28 cellular contexts compared by ENCODE assay signal in genomic region chr21:43696214-43696613, GRCh38. TPM values are rescaled to one million over a fixed set of nuclear protein-coding genes. Genes with fewer than 3 reads are reported as not detected.
A peak's percentile ranks its signal among the peaks of the same experiment; 100 is the strongest.
DNase-seq lines count a peak whose midpoint lies in the region; ATAC-seq, FAIRE-seq and TF ChIP-seq lines count a peak whose summit lies in the region.
"Had no signal": no experiment of that assay in that cellular context is flagged by ENCODE, and none has a peak within 500 bp of the region (broad histone marks: within the 10 kb centered on the region; RNA-seq: fewer than 3 reads in every experiment).

No MANE protein-coding gene starts in this region.

- H3K9me3 Mint-ChIP-seq in GM23338, result no peaks in the 10 kb centered on the region

- H3K4me3 Mint-ChIP-seq in GM23338, result no peak overlapping the region
- H3K4me3 Mint-ChIP-seq: B cell had no signal

- peak; percentile 22 for DNase-seq in activated effector memory CD4-positive, alpha-beta T cell treated with anti-CD3 and anti-CD28 coated beads, Interleukin-2, amount 50 U/mL, for 16 hours
- no peak for DNase-seq in activated effector memory CD4-positive, alpha-beta T cell treated with Interleukin-2 at 50 U/mL for 16 hours
- DNase-seq in kidney (peak; percentile 62), mucosa of descending colon (peak in 1 of 3 donors; percentile 52), transverse colon (peak; percentile 39), NCI-H524 treated with DMSO at 0.1 percent for 48 hours (lab: John Stamatoyannopoulos, UW) (no peak), GM23338 (ENCODE audit: low spot score) (no peak)
- no peak for DNase-seq in stimulated activated CD4-positive, alpha-beta T cell treated with anti-CD3 and anti-CD28 coated beads, Interleukin-1b, Interleukin-23, amount 100 ng/mL, for 48 hours
- DNase-seq: Calu3, DMS153, DND-41, IMR-90, KG1, MM.1S, NCI-H1048, NCI-H1417, NCI-H1694 treated with DMSO at 0.1 percent for 48 hours, NCI-H2081, NCI-H2227 treated with DMSO at 0.1 percent for 48 hours, NCI-H69, OCI-M1, Peyer's patch, SK-N-SH had no signal

- ATAC-seq in mucosa of descending colon, result peak; percentile 72
- no peak for ATAC-seq in GM23338

- H3K36me3 Mint-ChIP-seq in GM23338 (ENCODE audit: low read depth), result peaks cover 60% of the 10 kb centered on the region

- H3K27me3 Mint-ChIP-seq in GM23338 (ENCODE audit: insufficient read depth, low read depth, poor library complexity), result peaks cover 8% of the 10 kb centered on the region
- H3K27me3 Mint-ChIP-seq: B cell had no signal

- intact Hi-C loops in kidney (cut with DNase I), result no loop called here
- intact Hi-C loops in mucosa of descending colon (cut with DNase I, micrococcal nuclease), result no loop called here
- intact Hi-C loops in transverse colon (cut with DNase I; ENCODE audit: low total_unique reads), result no loop called here

- in situ Hi-C loops in transverse colon (cut with MboI; ENCODE audit: low pct_ligation_motif_present in 1 of 4, low pct_unique_long_range_greater_than_20kb in 1 of 4, low sequenced_read_pairs in 3 of 4), result no loop called here

- FAIRE-seq in kidney (lab: Jason Lieb, UNC), result no peak
- FAIRE-seq: GM19239, H54 had no signal

- H3K4me3 ChIP-seq in kidney (ENCODE audit: low read length in 2 of 2) (no peak overlapping the region), mucosa of descending colon (no peak overlapping the region), transverse colon (no peak overlapping the region), GM23338 (no peak overlapping the region)
- H3K4me3 ChIP-seq: Peyer's patch had no signal

- H3K79me2 ChIP-seq in GM23338 (replicated peaks; ENCODE audit: insufficient read depth), result no peaks in the 10 kb centered on the region

- H3K4me2 ChIP-seq in GM23338, result no peak overlapping the region
- H3K4me2 ChIP-seq: SK-N-SH had no signal

- H3K9me3 ChIP-seq in kidney (ENCODE audit: control insufficient read depth in 1 of 2, low read length in 2 of 2) (no peaks in the 10 kb centered on the region), mucosa of descending colon (no peaks in the 10 kb centered on the region), transverse colon (no peaks in the 10 kb centered on the region)
- H3K9me3 ChIP-seq: Peyer's patch, SK-N-SH had no signal

- H3K4me1 Mint-ChIP-seq in GM23338, result peaks cover 2% of the 10 kb centered on the region; the same call in 1 of the 3 replicates
- H3K4me1 Mint-ChIP-seq: B cell had no signal

- H4K20me1 ChIP-seq in GM23338 (replicated peaks; ENCODE audit: insufficient read depth), result peaks cover 7% of the 10 kb centered on the region

- H3K9ac ChIP-seq in kidney (ENCODE audit: low read length in 2 of 2), result no peak overlapping the region
- H3K9ac ChIP-seq: SK-N-SH had no signal

- H3K9me2 ChIP-seq in GM23338 (ENCODE audit: insufficient read depth), result no peaks in the 10 kb centered on the region
- H3K9me2 ChIP-seq: SK-N-SH had no signal

- no peak overlapping the region for H3K27ac Mint-ChIP-seq in GM23338
- H3K27ac Mint-ChIP-seq: B cell had no signal

- H3K4me1 ChIP-seq in kidney (ENCODE audit: control insufficient read depth in 1 of 2, insufficient read depth in 1 of 2, low read depth in 1 of 2, low read length in 2 of 2), result no peaks in the 10 kb centered on the region
- H3K4me1 ChIP-seq in mucosa of descending colon (ENCODE audit: low read depth), result no peaks in the 10 kb centered on the region
- H3K4me1 ChIP-seq in transverse colon, result no peaks in the 10 kb centered on the region
- H3K4me1 ChIP-seq in GM23338 (ENCODE audit: insufficient read depth), result no peaks in the 10 kb centered on the region
- H3K4me1 ChIP-seq: Peyer's patch had no signal

- no peaks in the 10 kb centered on the region for H3K27me3 ChIP-seq in transverse colon
- H3K27me3 ChIP-seq in GM23338 (ENCODE audit: insufficient read depth), result no peaks in the 10 kb centered on the region
- H3K27me3 ChIP-seq: Peyer's patch had no signal

- H3K27ac ChIP-seq in kidney (ENCODE audit: low read depth in 2 of 2, low read length in 2 of 2) (no peak overlapping the region), transverse colon (no peak overlapping the region), GM23338 (ENCODE audit: low read depth) (no peak overlapping the region)
- H3K27ac ChIP-seq: 22Rv1, C4-2B, Peyer's patch had no signal

- TF ChIP-seq CTCF in kidney (IDR thresholded peaks at IDR 0.05; ENCODE audit: borderline replicate concordance, extremely low read depth, insufficient read depth) (no peak), mucosa of descending colon (IDR thresholded peaks at IDR 0.05) (no peak), transverse colon (IDR thresholded peaks at IDR 0.05) (no peak), GM23338 (conservative IDR thresholded peaks at IDR 0.05; ENCODE audit: low read depth in 2 of 2) (no peak; a peak in 1 of 4 replicates)

- no peak for TF ChIP-seq EP300 in transverse colon (IDR thresholded peaks at IDR 0.05; ENCODE audit: low read depth)

- no peak for TF ChIP-seq POLR2A in transverse colon (IDR thresholded peaks at IDR 0.05)

- H3K36me3 ChIP-seq in kidney (ENCODE audit: control insufficient read depth in 1 of 2, insufficient read depth in 2 of 2, low read length in 2 of 2), result peaks cover 0 to 11% of the 10 kb centered on the region in 2 donors
- no peaks in the 10 kb centered on the region for H3K36me3 ChIP-seq in mucosa of descending colon (ENCODE audit: low read depth)
- H3K36me3 ChIP-seq in transverse colon, result peaks cover 0 to 10% (median 2%) of the 10 kb centered on the region in 4 donors
- H3K36me3 ChIP-seq in GM23338 (ENCODE audit: insufficient read depth), result peaks cover 15% of the 10 kb centered on the region

- 80 to 93% methylated on average over 3 to 17 of the region's 17 CpGs for WGBS in transverse colon (ENCODE audit: low coverage in 1 of 2), 2 donors

- peaks cover 2% of the 10 kb centered on the region; the same call in 1 of the 2 replicates for H3F3A ChIP-seq in GM23338 (replicated peaks; ENCODE audit: low read depth)

- H2AFZ ChIP-seq in GM23338, result no peak overlapping the region

TF ChIP-seq in GM23338, 12 proteins besides CTCF, POLR2A, EP300 and RAD21 (continues in another document):
- TF ChIP-seq CREB1 (CRISPR knock-in tag; IDR thresholded peaks at IDR 0.05; ENCODE audit: low read depth) (no peak), ZNF114 (CRISPR knock-in tag; IDR thresholded peaks at IDR 0.05) (no peak), STAT1 (IDR thresholded peaks at IDR 0.05; ENCODE audit: unreplicated experiment) (no peak), ETS1 (IDR thresholded peaks at IDR 0.05) (no peak), POLR2AphosphoS5 (IDR thresholded peaks at IDR 0.05; ENCODE audit: low read depth) (no peak), NANOG (IDR thresholded peaks at IDR 0.05; ENCODE audit: borderline replicate concordance) (no peak), EZH2phosphoT487 (IDR thresholded peaks at IDR 0.05; ENCODE audit: unreplicated experiment) (no peak), ZNF331 (CRISPR knock-in tag; IDR thresholded peaks at IDR 0.05; ENCODE audit: low read depth) (no peak), EZH2 (IDR thresholded peaks at IDR 0.05; ENCODE audit: low read depth, unreplicated experiment) (no peak)

RNA-seq across cellular contexts. Expression of gene PDXK, which starts 22.7 kb away (rescaled TPM):
- 210 TPM for total RNA-seq in kidney
- polyA plus RNA-seq in kidney (ENCODE audit: insufficient read depth, low read depth, low replicate concordance), result 122 TPM
- 100 to 1,000 TPM; 113 to 179 (median 161) TPM for total RNA-seq in mucosa of descending colon
- 100 to 1,000 TPM in 2 of 4 donors, 10 to 100 TPM in 2; 85.8 to 117 (median 103) TPM for total RNA-seq in transverse colon
- total RNA-seq in GM23338 (2014; rRNA removed; shearing (Covaris generic)), result 56.7 and 66.3 TPM in 2 replicates
- polyA plus RNA-seq in GM23338 (2016; fragmentation: Nextera tagmentation; extraction: Ambion mirVana), result 48.6 and 53.2 TPM in 2 replicates

RNA-seq across cellular contexts. Expression of gene RRP1B, which starts 36.9 kb away (rescaled TPM):
- 17.8 TPM for total RNA-seq in kidney
- polyA plus RNA-seq in kidney (ENCODE audit: insufficient read depth, low read depth, low replicate concordance), result 5.0 TPM
- 10 to 100 TPM; 11.1 to 22.5 (median 14.8) TPM for total RNA-seq in mucosa of descending colon
- total RNA-seq in transverse colon, result 10 to 100 TPM in 3 of 4 donors, 1 to 10 TPM in 1; 6.0 to 15.4 (median 12.0) TPM
- 91.7 and 95.7 TPM in 2 replicates for total RNA-seq in GM23338 (2014; rRNA removed; shearing (Covaris generic))
- 54.0 and 54.8 TPM in 2 replicates for polyA plus RNA-seq in GM23338 (2016; fragmentation: Nextera tagmentation; extraction: Ambion mirVana)

RNA-seq across cellular contexts. Expression of gene HSF2BP, which starts 36.9 kb away (rescaled TPM):
- total RNA-seq in kidney (0.60 TPM), mucosa of descending colon (under 1 TPM; 0.32 to 0.48 (median 0.47) TPM), transverse colon (under 1 TPM in 2 of 4 donors, not detected in 2; 0.48 to 0.82 TPM)
- polyA plus RNA-seq in kidney (ENCODE audit: insufficient read depth, low read depth, low replicate concordance) (0.19 TPM), GM23338 (2016; fragmentation: Nextera tagmentation; extraction: Ambion mirVana) (0.78 and 0.82 TPM in 2 replicates)
- total RNA-seq in GM23338 (2014; rRNA removed; shearing (Covaris generic)), result 2.0 and 2.3 TPM in 2 replicates

Comparison
In these comparisons a context has a peak if more than half of its experiments do, and no peak if none do; other contexts are left out.
1. DNase-seq: peak in activated effector memory CD4-positive, alpha-beta T cell treated with anti-CD3 and anti-CD28 coated beads, Interleukin-2, amount 50 U/mL, for 16 hours (single experiment), kidney (single experiment) and transverse colon (single experiment); none in activated effector memory CD4-positive, alpha-beta T cell treated with Interleukin-2 at 50 U/mL for 16 hours (single experiment), NCI-H524 treated with DMSO at 0.1 percent for 48 hours (single experiment), stimulated activated CD4-positive, alpha-beta T cell treated with anti-CD3 and anti-CD28 coated beads, Interleukin-1b, Interleukin-23, amount 100 ng/mL, for 48 hours (single experiment) and GM23338 (single experiment).